8 cellular contexts compared by ENCODE assay signal in genomic region chr20:34475979-34476736, GRCh38. TPM values are rescaled to one million over a fixed set of nuclear protein-coding genes. Genes with fewer than 3 reads are reported as not detected.
DNase-seq lines count a peak whose midpoint lies in the region; ATAC-seq and TF ChIP-seq lines count a peak whose summit lies in the region.

No MANE protein-coding gene starts in this region.

- CTCF ChIA-PET in RWPE1 (lab: Yijun Ruan, JAX) = interaction anchor here (0.6 kb wide), 1 partner anchor 18 kb away, joined by 3 read pairs; no protein-coding TSS in a partner anchor
- CTCF ChIA-PET in MCF 10A (lab: Yijun Ruan, JAX) = interaction anchor here (0.6 to 4.4 kb wide), 7 partner anchors 34 to 197 kb away, joined by 3 to 34 read pairs (median 3); no protein-coding TSS in a partner anchor

- no TSS peak for BruUV-seq in MCF 10A (replicated peaks; lab: Mats Ljungman, UMichigan)

- ATAC-seq in GM21737 (IDR thresholded peaks at IDR 0.05; ENCODE audit: unreplicated experiment) (no peak), HG02840 (IDR thresholded peaks at IDR 0.05; ENCODE audit: low FRiP score, unreplicated experiment) (no peak)

- POLR2A ChIA-PET in RWPE1 (lab: Yijun Ruan, JAX; ENCODE audit: low non-redundant PET) = no interaction called here
- POLR2A ChIA-PET in MCF 10A (lab: Yijun Ruan, JAX) = interaction anchor here (1.3 kb wide), 1 partner anchor 10 kb away, joined by 4 read pairs; no protein-coding TSS in a partner anchor

- no peak overlapping the region for H3K27ac Mint-ChIP-seq in MCF 10A (ENCODE audit: low read depth, unreplicated experiment)

- peak; percentile 46 for TF ChIP-seq CTCF in GM12874 (IDR thresholded peaks at IDR 0.05; ENCODE audit: insufficient read depth, low read depth, low read length)
- TF ChIP-seq CTCF in RWPE1 (conservative IDR thresholded peaks at IDR 0.05; ENCODE audit: low read depth) = peak; percentile 53
- TF ChIP-seq CTCF in MCF 10A (IDR thresholded peaks at IDR 0.05; ENCODE audit: unreplicated experiment) = no peak

- DNase-seq in RWPE1 (ENCODE audit: low spot score) (no peak), MCF 10A (ENCODE audit: unreplicated experiment) (peak; percentile 17), left kidney (ENCODE audit: low read depth, low spot score) (peak; percentile 78), NCI-H146 (lab: John Stamatoyannopoulos, UW) (no peak)
- DNase-seq in stimulated activated CD8-positive, alpha-beta memory T cell treated with anti-CD3 and anti-CD28 coated beads, Interleukin-7, amount 100 ng/mL, for 48 hours (ENCODE audit: extremely low read depth in 1 of 2, low read depth in 1 of 2) = peak; percentile 4 to 7

- H3K4me3 Mint-ChIP-seq in MCF 10A (ENCODE audit: unreplicated experiment) = no peak overlapping the region

- H3K27me3 Mint-ChIP-seq in MCF 10A (ENCODE audit: insufficient read depth, unreplicated experiment) = no peaks in the 10 kb centered on the region

- intact Hi-C loops in MCF 10A (cut with micrococcal nuclease) = no loop called here

- no peak overlapping the region for H3K27ac ChIP-seq in RWPE1

- peaks cover 9% of the 10 kb centered on the region for H3K4me1 Mint-ChIP-seq in MCF 10A (ENCODE audit: insufficient read depth, unreplicated experiment)

- H3K9me3 Mint-ChIP-seq in MCF 10A (ENCODE audit: unreplicated experiment) = no peaks in the 10 kb centered on the region

- H3K36me3 Mint-ChIP-seq in MCF 10A (ENCODE audit: insufficient read depth, unreplicated experiment) = peaks cover 60% of the 10 kb centered on the region

RNA-seq across cellular contexts. Expression of gene DYNLRB1, which starts 40.1 kb away (rescaled TPM):
- total RNA-seq in MCF 10A (2022) = 127 and 145 TPM in 2 replicates

Comparison
In these comparisons a context has a peak if more than half of its experiments do, and no peak if none do; other contexts are left out.
1. DNase-seq: peak in MCF 10A (single experiment), left kidney (single experiment) and stimulated activated CD8-positive, alpha-beta memory T cell treated with anti-CD3 and anti-CD28 coated beads, Interleukin-7, amount 100 ng/mL, for 48 hours (2 of 2); none in RWPE1 (single experiment) and NCI-H146 (single experiment).